31 cellular contexts compared by ENCODE assay signal in the genomic region with DNA sequence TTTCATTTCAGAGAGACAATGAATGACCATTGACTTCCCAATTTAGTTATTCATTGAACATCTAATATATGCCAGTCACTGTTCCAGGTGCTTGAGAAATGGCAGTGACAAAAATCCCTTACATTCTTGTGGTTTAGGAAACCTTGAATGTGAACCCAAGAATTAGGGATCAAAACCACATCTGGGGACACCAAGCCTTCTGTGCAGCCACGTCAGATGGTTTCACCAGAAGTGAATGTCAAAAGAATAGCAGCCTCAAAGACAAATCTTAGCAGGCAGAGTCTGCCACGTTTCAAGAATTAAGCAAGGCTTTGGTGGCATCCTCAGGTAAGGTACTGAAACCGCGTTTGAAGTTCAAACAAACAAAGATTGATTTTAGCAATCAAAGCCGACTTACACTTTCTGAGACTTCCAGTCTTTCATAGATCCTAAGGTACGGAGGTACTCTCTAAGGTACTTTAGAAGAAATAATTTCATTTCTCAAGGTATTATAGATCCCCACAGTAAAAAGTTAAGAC.
"Had no signal": no experiment of that assay in that cellular context is flagged by ENCODE, and none has a peak within 500 bp of the region (broad histone marks: within the 10 kb centered on the region; RNA-seq: fewer than 3 reads in every experiment).

No MANE protein-coding gene starts in this region.

- DNase-seq: activated B cell treated with CpG ODN at 0.5 μM for 24 hours; activated CD4-positive, alpha-beta T cell treated with anti-CD3 and anti-CD28 coated beads for 36 hours; activated CD4-positive, alpha-beta T cell treated with anti-CD3 and anti-CD28 coated beads, Interleukin-2, amount 50 U/mL, for 4 hours; activated CD8-positive, alpha-beta memory T cell treated with anti-CD3 and anti-CD28 coated beads, Interleukin-2, amount 50 U/mL, for 48 hours; activated gamma-delta T cell; activated naive CD8-positive, alpha-beta T cell treated with anti-CD3 and anti-CD28 coated beads, Interleukin-2, amount 10 ng/mL, durations not matched to agents 7 days and 5 days; activated T-cell treated with anti-CD3 and anti-CD28 coated beads, Interleukin-2, amount 50 U/mL, for 24 hours; cerebellar nuclear complex; colonic mucosa; dorsolateral prefrontal cortex; effector memory CD4-positive, alpha-beta T cell; kidney glomerular epithelial cell; left lung; mesendoderm; nephron progenitor cell; pancreas; retina; stimulated activated CD4-positive, alpha-beta T cell treated with anti-CD3 and anti-CD28 coated beads, Interleukin-12 subunit alpha, Interleukin-12 subunit beta, amount 100 ng/mL, for 4 hours; stimulated activated CD4-positive, alpha-beta T cell treated with anti-CD3 and anti-CD28 coated beads, Interleukin-4, amount 100 ng/mL, for 1 hour; stimulated activated naive CD8-positive, alpha-beta T cell treated with anti-CD3 and anti-CD28 coated beads, Interleukin-15, Interleukin-2, amounts not matched to agents 100 U/mL and 50 U/mL, for 24 hours; testis; transverse colon had no signal

- H3K9me3 Mint-ChIP-seq: activated naive CD8-positive, alpha-beta T cell treated with anti-CD3 and anti-CD28 coated beads, Interleukin-2, amount 10 ng/mL, durations not matched to agents 7 days and 5 days; T-helper 2 cell treated with Interferon-gamma antibody and Interleukin-4, amounts not matched to agents 5 μg/mL and 100 μg/mL, for 36 hours had no signal

- ATAC-seq: activated CD4-positive, alpha-beta T cell treated with anti-CD3 and anti-CD28 coated beads for 36 hours; left lung; pancreas; sciatic nerve had no signal

- H3K36me3 Mint-ChIP-seq: brain had no signal

- H3K4me3 Mint-ChIP-seq: activated B cell treated with CpG ODN at 0.5 μM for 24 hours; activated CD4-positive, alpha-beta T cell treated with anti-CD3 and anti-CD28 coated beads for 36 hours; activated naive CD8-positive, alpha-beta T cell treated with anti-CD3 and anti-CD28 coated beads, Interleukin-2, amount 10 ng/mL, durations not matched to agents 7 days and 5 days; activated T-cell treated with anti-CD3 and anti-CD28 coated beads, Interleukin-2, amount 50 U/mL, for 24 hours; brain; nephron progenitor cell; T-helper 2 cell treated with Interferon-gamma antibody and Interleukin-4, amounts not matched to agents 5 μg/mL and 100 μg/mL, for 36 hours had no signal

- H3K27me3 Mint-ChIP-seq: activated B cell treated with CpG ODN at 0.5 μM for 24 hours; activated CD4-positive, alpha-beta T cell treated with anti-CD3 and anti-CD28 coated beads for 36 hours; activated T-cell treated with anti-CD3 and anti-CD28 coated beads, Interleukin-2, amount 50 U/mL, for 24 hours had no signal

- H3K4me1 Mint-ChIP-seq: brain, nephron progenitor cell had no signal

- H3K4me3 ChIP-seq: ascending aorta, cardiac muscle cell, colonic mucosa, dorsolateral prefrontal cortex, left lung, lung, pancreas, prostate gland, skin epidermis, testis, transverse colon had no signal

- H3K9me3 ChIP-seq: ascending aorta, colonic mucosa, left lung, neutrophil, pancreas, prostate gland, testis, transverse colon had no signal

- H3K27ac Mint-ChIP-seq: activated B cell treated with CpG ODN at 0.5 μM for 24 hours; activated CD4-positive, alpha-beta T cell treated with anti-CD3 and anti-CD28 coated beads for 36 hours; activated naive CD8-positive, alpha-beta T cell treated with anti-CD3 and anti-CD28 coated beads, Interleukin-2, amount 10 ng/mL, durations not matched to agents 7 days and 5 days; activated T-cell treated with anti-CD3 and anti-CD28 coated beads, Interleukin-2, amount 50 U/mL, for 24 hours; brain; nephron progenitor cell; T-helper 2 cell treated with Interferon-gamma antibody and Interleukin-4, amounts not matched to agents 5 μg/mL and 100 μg/mL, for 36 hours had no signal
